Comparison of ENCODE assay signal across 1 cellular context in the genomic region with DNA sequence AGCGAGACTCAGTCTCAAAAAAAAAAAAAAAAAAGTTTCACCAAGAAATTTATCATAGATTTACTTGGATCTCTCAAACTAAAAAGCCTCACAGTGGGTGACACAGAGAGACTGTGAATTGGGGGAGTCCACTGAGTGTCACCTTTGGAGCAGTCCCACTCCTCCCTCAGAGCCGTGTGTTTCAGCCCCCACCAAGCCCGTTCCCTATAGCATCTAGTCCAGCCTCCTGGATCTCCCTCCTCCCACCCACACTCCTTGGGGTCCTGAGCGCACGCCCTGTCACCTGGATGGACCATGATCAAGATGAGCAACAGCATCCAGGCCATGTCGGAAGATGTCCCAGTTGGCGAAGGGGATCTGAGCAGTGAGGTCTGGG.
A peak's percentile ranks its signal among the peaks of the same experiment; 100 is the strongest.
TF ChIP-seq lines count a peak whose summit lies in the region.

No MANE protein-coding gene starts in this region.

TF ChIP-seq in GM12878, 131 proteins besides CTCF, POLR2A, EP300 and RAD21:
- TF ChIP-seq MTA2 (IDR thresholded peaks at IDR 0.05; ENCODE audit: low read depth) (no peak), ZNF622 (IDR thresholded peaks at IDR 0.05) (no peak), SUZ12 (IDR thresholded peaks at IDR 0.05; ENCODE audit: unreplicated experiment) (no peak), CEBPB (IDR thresholded peaks at IDR 0.05; ENCODE audit: borderline replicate concordance in 1 of 2, low read depth in 2 of 2, low read length in 2 of 2) (no peak), POLR2AphosphoS5 (IDR thresholded peaks at IDR 0.05; ENCODE audit: low read length) (no peak), TCF7 (IDR thresholded peaks at IDR 0.05; ENCODE audit: borderline replicate concordance) (no peak), NFIC (IDR thresholded peaks at IDR 0.05; ENCODE audit: low read depth, low read length) (no peak), MTA3 (IDR thresholded peaks at IDR 0.05; ENCODE audit: borderline replicate concordance, low read length) (0 out of 2 replicates have a peak, but pooled peaks have one; percentile 34)
- TF ChIP-seq, protein P1, sequence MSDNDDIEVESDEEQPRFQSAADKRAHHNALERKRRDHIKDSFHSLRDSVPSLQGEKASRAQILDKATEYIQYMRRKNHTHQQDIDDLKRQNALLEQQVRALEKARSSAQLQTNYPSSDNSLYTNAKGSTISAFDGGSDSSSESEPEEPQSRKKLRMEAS (IDR thresholded peaks at IDR 0.05; ENCODE audit: low read depth, low read length), result no peak
- TF ChIP-seq, protein P2, sequence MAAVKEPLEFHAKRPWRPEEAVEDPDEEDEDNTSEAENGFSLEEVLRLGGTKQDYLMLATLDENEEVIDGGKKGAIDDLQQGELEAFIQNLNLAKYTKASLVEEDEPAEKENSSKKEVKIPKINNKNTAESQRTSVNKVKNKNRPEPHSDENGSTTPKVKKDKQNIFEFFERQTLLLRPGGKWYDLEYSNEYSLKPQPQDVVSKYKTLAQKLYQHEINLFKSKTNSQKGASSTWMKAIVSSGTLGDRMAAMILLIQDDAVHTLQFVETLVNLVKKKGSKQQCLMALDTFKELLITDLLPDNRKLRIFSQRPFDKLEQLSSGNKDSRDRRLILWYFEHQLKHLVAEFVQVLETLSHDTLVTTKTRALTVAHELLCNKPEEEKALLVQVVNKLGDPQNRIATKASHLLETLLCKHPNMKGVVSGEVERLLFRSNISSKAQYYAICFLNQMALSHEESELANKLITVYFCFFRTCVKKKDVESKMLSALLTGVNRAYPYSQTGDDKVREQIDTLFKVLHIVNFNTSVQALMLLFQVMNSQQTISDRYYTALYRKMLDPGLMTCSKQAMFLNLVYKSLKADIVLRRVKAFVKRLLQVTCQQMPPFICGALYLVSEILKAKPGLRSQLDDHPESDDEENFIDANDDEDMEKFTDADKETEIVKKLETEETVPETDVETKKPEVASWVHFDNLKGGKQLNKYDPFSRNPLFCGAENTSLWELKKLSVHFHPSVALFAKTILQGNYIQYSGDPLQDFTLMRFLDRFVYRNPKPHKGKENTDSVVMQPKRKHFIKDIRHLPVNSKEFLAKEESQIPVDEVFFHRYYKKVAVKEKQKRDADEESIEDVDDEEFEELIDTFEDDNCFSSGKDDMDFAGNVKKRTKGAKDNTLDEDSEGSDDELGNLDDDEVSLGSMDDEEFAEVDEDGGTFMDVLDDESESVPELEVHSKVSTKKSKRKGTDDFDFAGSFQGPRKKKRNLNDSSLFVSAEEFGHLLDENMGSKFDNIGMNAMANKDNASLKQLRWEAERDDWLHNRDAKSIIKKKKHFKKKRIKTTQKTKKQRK (IDR thresholded peaks at IDR 0.05; ENCODE audit: low read depth, low read length), result no peak
- TF ChIP-seq, protein P3, sequence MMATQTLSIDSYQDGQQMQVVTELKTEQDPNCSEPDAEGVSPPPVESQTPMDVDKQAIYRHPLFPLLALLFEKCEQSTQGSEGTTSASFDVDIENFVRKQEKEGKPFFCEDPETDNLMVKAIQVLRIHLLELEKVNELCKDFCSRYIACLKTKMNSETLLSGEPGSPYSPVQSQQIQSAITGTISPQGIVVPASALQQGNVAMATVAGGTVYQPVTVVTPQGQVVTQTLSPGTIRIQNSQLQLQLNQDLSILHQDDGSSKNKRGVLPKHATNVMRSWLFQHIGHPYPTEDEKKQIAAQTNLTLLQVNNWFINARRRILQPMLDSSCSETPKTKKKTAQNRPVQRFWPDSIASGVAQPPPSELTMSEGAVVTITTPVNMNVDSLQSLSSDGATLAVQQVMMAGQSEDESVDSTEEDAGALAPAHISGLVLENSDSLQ (IDR thresholded peaks at IDR 0.05), result 0 out of 2 replicates have a peak, but pooled peaks have one; percentile 5
- TF ChIP-seq, protein P4, sequence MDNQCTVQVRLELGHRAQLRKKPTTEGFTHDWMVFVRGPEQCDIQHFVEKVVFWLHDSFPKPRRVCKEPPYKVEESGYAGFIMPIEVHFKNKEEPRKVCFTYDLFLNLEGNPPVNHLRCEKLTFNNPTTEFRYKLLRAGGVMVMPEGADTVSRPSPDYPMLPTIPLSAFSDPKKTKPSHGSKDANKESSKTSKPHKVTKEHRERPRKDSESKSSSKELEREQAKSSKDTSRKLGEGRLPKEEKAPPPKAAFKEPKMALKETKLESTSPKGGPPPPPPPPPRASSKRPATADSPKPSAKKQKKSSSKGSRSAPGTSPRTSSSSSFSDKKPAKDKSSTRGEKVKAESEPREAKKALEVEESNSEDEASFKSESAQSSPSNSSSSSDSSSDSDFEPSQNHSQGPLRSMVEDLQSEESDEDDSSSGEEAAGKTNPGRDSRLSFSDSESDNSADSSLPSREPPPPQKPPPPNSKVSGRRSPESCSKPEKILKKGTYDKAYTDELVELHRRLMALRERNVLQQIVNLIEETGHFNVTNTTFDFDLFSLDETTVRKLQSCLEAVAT (IDR thresholded peaks at IDR 0.05), result 0 out of 2 replicates have a peak, but pooled peaks have one; percentile 5
TF ChIP-seq in GM12878: peak in this region for 3.
